In genomic region chr2:133737597-133737996, GRCh38 we compare ENCODE assay signal across 23 cellular contexts.
DNase-seq lines count a peak whose midpoint lies in the region; TF ChIP-seq lines count a peak whose summit lies in the region.
"Had no signal": no experiment of that assay in that cellular context is flagged by ENCODE, and none has a peak within 500 bp of the region (broad histone marks: within the 10 kb centered on the region; RNA-seq: fewer than 3 reads in every experiment).

No MANE protein-coding gene starts in this region.

- no peak overlapping the region for H3K27ac ChIP-seq in sigmoid colon

- H3K4me1 ChIP-seq in sigmoid colon: no peaks in the 10 kb centered on the region

- in situ Hi-C loops in astrocyte of the spinal cord (cut with HindIII; ENCODE audit: low sequenced_read_pairs): no loop called here

- no peak for TF ChIP-seq POLR2A in sigmoid colon (IDR thresholded peaks at IDR 0.05)

- H3K36me3 ChIP-seq in sigmoid colon: no peaks in the 10 kb centered on the region

- no peak for TF ChIP-seq EP300 in sigmoid colon (IDR thresholded peaks at IDR 0.05)

- DNase-seq in AG04449 (ENCODE audit: low read depth, low spot score) (peak; percentile 51), HT1080 (ENCODE audit: low read depth) (peak; percentile 16), astrocyte of the spinal cord (ENCODE audit: low read depth, low spot score) (peak; percentile 65), NCI-H226 (no peak), posterior vena cava (ENCODE audit: low spot score) (no peak), sigmoid colon (no peak), germinal center (ENCODE audit: low spot score) (no peak)
- DNase-seq: 8988T, AML-193, DMS53, EL, H9, HFFc6, MM.1S, NCI-H1048, NCI-H1417 treated with DMSO at 0.1 percent for 48 hours, NCI-H187, NCI-H446 treated with DMSO at 0.1 percent for 48 hours, NCI-H526 treated with DMSO at 0.1 percent for 48 hours, Right ventricle myocardium superior had no signal

- peaks cover 24% of the 10 kb centered on the region for H3K4me1 Mint-ChIP-seq in nephron
- H3K4me1 Mint-ChIP-seq: CD14-positive monocyte, H9 had no signal

- H3K9me3 Mint-ChIP-seq in nephron: peaks cover 5% of the 10 kb centered on the region
- H3K9me3 Mint-ChIP-seq: HFFc6 had no signal

- no peaks in the 10 kb centered on the region for H3K36me3 Mint-ChIP-seq in nephron (ENCODE audit: low read depth)
- H3K36me3 Mint-ChIP-seq: CD14-positive monocyte had no signal

- TF ChIP-seq CTCF in AG04449 (IDR thresholded peaks at IDR 0.05; ENCODE audit: insufficient read depth, low read length, missing control alignments): no peak
- TF ChIP-seq CTCF in astrocyte of the spinal cord (IDR thresholded peaks at IDR 0.05; ENCODE audit: low read depth, low read length): no peak
- TF ChIP-seq CTCF in nephron (IDR thresholded peaks at IDR 0.05; ENCODE audit: unreplicated experiment in 3 of 3): no peak
- no peak for TF ChIP-seq CTCF in sigmoid colon (IDR thresholded peaks at IDR 0.05)

- H3K4me3 ChIP-seq in AG04449 (ENCODE audit: low read depth, low read length): no peak overlapping the region
- H3K4me3 ChIP-seq in astrocyte of the spinal cord (ENCODE audit: low read depth, low read length): no peak overlapping the region
- H3K4me3 ChIP-seq in sigmoid colon: no peak overlapping the region
- H3K4me3 ChIP-seq: K562 had no signal

- 56 to 75% methylated on average over 2 of the region's 2 CpGs for WGBS in sigmoid colon, 2 donors

- CTCF ChIA-PET in AG04449 (lab: Yijun Ruan, JAX): no interaction called here

- POLR2A ChIA-PET in AG04449 (lab: Yijun Ruan, JAX): no interaction called here

- intact Hi-C loops in posterior vena cava (cut with DNase I): no loop called here
- intact Hi-C loops in sigmoid colon (cut with DNase I): no loop called here

- H3K27me3 Mint-ChIP-seq in nephron (ENCODE audit: low read depth): peaks cover 5% of the 10 kb centered on the region

- H3K4me3 Mint-ChIP-seq in nephron: no peak overlapping the region
- H3K4me3 Mint-ChIP-seq: CD14-positive monocyte, H9, HFFc6 had no signal

- H3K27me3 ChIP-seq in sigmoid colon: no peaks in the 10 kb centered on the region

- H3K9me3 ChIP-seq in sigmoid colon: no peaks in the 10 kb centered on the region

- peak overlapping the region in 2 of 3 experiments; percentile 39 to 40 for H3K27ac Mint-ChIP-seq in nephron
- H3K27ac Mint-ChIP-seq: CD14-positive monocyte, H9, HFFc6 had no signal

Comparison
In these comparisons a context has a peak if more than half of its experiments do, and no peak if none do; other contexts are left out.
1. DNase-seq: peak in AG04449 (single experiment), HT1080 (single experiment) and astrocyte of the spinal cord (single experiment); none in NCI-H226 (single experiment), posterior vena cava (single experiment), sigmoid colon (single experiment) and germinal center (single experiment).